Comparison of ENCODE assay signal across 19 cellular contexts in the genomic region with DNA sequence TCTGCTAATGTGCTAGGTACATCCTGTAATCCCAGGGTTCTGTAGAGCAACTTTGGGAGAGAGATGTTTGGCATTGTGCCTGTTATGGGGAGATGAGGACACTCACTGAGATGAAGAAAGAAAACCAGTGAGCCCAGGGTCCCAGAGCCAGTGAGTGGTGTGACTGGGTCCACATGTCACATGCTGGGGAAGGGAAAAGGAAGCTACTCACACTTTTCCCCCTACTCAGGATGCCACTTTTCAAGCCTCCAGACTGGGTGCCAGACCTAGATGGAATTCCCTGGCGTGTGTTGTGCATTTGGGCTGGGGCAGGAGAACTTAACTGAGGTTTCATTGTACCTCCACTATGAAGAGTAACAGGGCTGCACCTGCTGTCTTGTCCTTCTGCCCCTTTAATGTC. TPM values are rescaled to one million over a fixed set of nuclear protein-coding genes. Genes with fewer than 3 reads are reported as not detected.
DNase-seq lines count a peak whose midpoint lies in the region; ATAC-seq and TF ChIP-seq lines count a peak whose summit lies in the region.
"Had no signal": no experiment of that assay in that cellular context is flagged by ENCODE, and none has a peak within 500 bp of the region (broad histone marks: within the 10 kb centered on the region; RNA-seq: fewer than 3 reads in every experiment).

No MANE protein-coding gene starts in this region.

- peaks cover 29% of the 10 kb centered on the region for H3K4me1 Mint-ChIP-seq in activated naive CD8-positive, alpha-beta T cell treated with anti-CD3 and anti-CD28 coated beads, Interleukin-2, amount 10 ng/mL, durations not matched to agents 7 days and 5 days
- peaks cover 35% of the 10 kb centered on the region for H3K4me1 Mint-ChIP-seq in activated naive CD8-positive, alpha-beta T cell treated with anti-CD3 and anti-CD28 coated beads for 36 hours
- peaks cover 61% of the 10 kb centered on the region for H3K4me1 Mint-ChIP-seq in dendritic cell treated with granulocyte-macrophage colony-stimulating factor and Interleukin-4, amounts not matched to agents 40 ng/mL and 50 ng/mL, for 4 days (ENCODE audit: low read depth)

- H3K4me3 ChIP-seq in RWPE2 (ENCODE audit: severe bottlenecking) = no peak overlapping the region
- H3K4me3 ChIP-seq: GM23248, HAP-1, SJSA1 had no signal

- no peaks in the 10 kb centered on the region for H3K27me3 ChIP-seq in RWPE2 (ENCODE audit: insufficient read depth, poor library complexity, severe bottlenecking)
- H3K27me3 ChIP-seq: BE2C, SJSA1 had no signal

- no peak for TF ChIP-seq CTCF in RWPE2 (IDR thresholded peaks at IDR 0.05; ENCODE audit: poor library complexity, severe bottlenecking)

- H3K27ac Mint-ChIP-seq in activated naive CD8-positive, alpha-beta T cell treated with anti-CD3 and anti-CD28 coated beads, Interleukin-2, amount 10 ng/mL, durations not matched to agents 7 days and 5 days = peak overlapping the region; percentile 30
- no peak overlapping the region for H3K27ac Mint-ChIP-seq in activated naive CD8-positive, alpha-beta T cell treated with anti-CD3 and anti-CD28 coated beads for 36 hours
- peak overlapping the region; percentile 58 for H3K27ac Mint-ChIP-seq in dendritic cell treated with granulocyte-macrophage colony-stimulating factor and Interleukin-4, amounts not matched to agents 40 ng/mL and 50 ng/mL, for 4 days
- H3K27ac Mint-ChIP-seq: CD8-positive, alpha-beta T cell had no signal

- peaks cover 25% of the 10 kb centered on the region for H3K36me3 Mint-ChIP-seq in activated naive CD8-positive, alpha-beta T cell treated with anti-CD3 and anti-CD28 coated beads, Interleukin-2, amount 10 ng/mL, durations not matched to agents 7 days and 5 days
- H3K36me3 Mint-ChIP-seq in activated naive CD8-positive, alpha-beta T cell treated with anti-CD3 and anti-CD28 coated beads for 36 hours = peaks cover 20% of the 10 kb centered on the region
- peaks cover 53% of the 10 kb centered on the region for H3K36me3 Mint-ChIP-seq in dendritic cell treated with granulocyte-macrophage colony-stimulating factor and Interleukin-4, amounts not matched to agents 40 ng/mL and 50 ng/mL, for 4 days (ENCODE audit: low read depth)

- H3K9me3 Mint-ChIP-seq in activated naive CD8-positive, alpha-beta T cell treated with anti-CD3 and anti-CD28 coated beads, Interleukin-2, amount 10 ng/mL, durations not matched to agents 7 days and 5 days = no peaks in the 10 kb centered on the region
- H3K9me3 Mint-ChIP-seq in activated naive CD8-positive, alpha-beta T cell treated with anti-CD3 and anti-CD28 coated beads for 36 hours = no peaks in the 10 kb centered on the region
- no peaks in the 10 kb centered on the region for H3K9me3 Mint-ChIP-seq in dendritic cell treated with granulocyte-macrophage colony-stimulating factor and Interleukin-4, amounts not matched to agents 40 ng/mL and 50 ng/mL, for 4 days
- H3K9me3 Mint-ChIP-seq: CD8-positive, alpha-beta T cell had no signal

- H3K4me1 ChIP-seq in RWPE2 (ENCODE audit: insufficient read depth, poor library complexity, severe bottlenecking) = peaks cover 52% of the 10 kb centered on the region
- H3K4me1 ChIP-seq: BE2C, HAP-1 had no signal

- no peaks in the 10 kb centered on the region for H3K27me3 Mint-ChIP-seq in activated naive CD8-positive, alpha-beta T cell treated with anti-CD3 and anti-CD28 coated beads, Interleukin-2, amount 10 ng/mL, durations not matched to agents 7 days and 5 days
- no peaks in the 10 kb centered on the region for H3K27me3 Mint-ChIP-seq in activated naive CD8-positive, alpha-beta T cell treated with anti-CD3 and anti-CD28 coated beads for 36 hours
- H3K27me3 Mint-ChIP-seq in dendritic cell treated with granulocyte-macrophage colony-stimulating factor and Interleukin-4, amounts not matched to agents 40 ng/mL and 50 ng/mL, for 4 days = no peaks in the 10 kb centered on the region

- peak overlapping the region; percentile 42 for H3K27ac ChIP-seq in RWPE2 (ENCODE audit: poor library complexity, severe bottlenecking)
- H3K27ac ChIP-seq: GM23248, SJSA1 had no signal

- intact Hi-C loops in dendritic cell treated with granulocyte-macrophage colony-stimulating factor and Interleukin-4, amounts not matched to agents 40 ng/mL and 50 ng/mL, for 4 days (cut with micrococcal nuclease) = no loop called here
- intact Hi-C loops in left colon (cut with DNase I, micrococcal nuclease) = no loop called here

- no peaks in the 10 kb centered on the region for H3K9me3 ChIP-seq in RWPE2 (ENCODE audit: severe bottlenecking)
- H3K9me3 ChIP-seq: BE2C, HAP-1, SJSA1 had no signal

- H3K36me3 ChIP-seq in RWPE2 (ENCODE audit: low read depth) = peaks cover 52% of the 10 kb centered on the region
- H3K36me3 ChIP-seq: BE2C, SJSA1 had no signal

- ATAC-seq in activated naive CD8-positive, alpha-beta T cell treated with anti-CD3 and anti-CD28 coated beads, Interleukin-2, amount 10 ng/mL, durations not matched to agents 7 days and 5 days (ENCODE audit: low read depth) = no peak
- ATAC-seq in RWPE2 (ENCODE audit: low read depth) = no peak
- ATAC-seq in HG02763 (IDR thresholded peaks at IDR 0.05; ENCODE audit: unreplicated experiment) = no peak
- no peak for ATAC-seq in left colon
- ATAC-seq: CD8-positive, alpha-beta T cell; Panc1 had no signal

- DNase-seq in activated naive CD8-positive, alpha-beta T cell treated with anti-CD3 and anti-CD28 coated beads, Interleukin-2, amount 10 ng/mL, durations not matched to agents 7 days and 5 days = no peak
- no peak for DNase-seq in activated naive CD8-positive, alpha-beta T cell treated with anti-CD3 and anti-CD28 coated beads for 36 hours
- DNase-seq in RWPE2 (ENCODE audit: low spot score) = no peak
- no peak for DNase-seq in HK-2 (ENCODE audit: unreplicated experiment)
- no peak for DNase-seq in left colon
- DNase-seq: BE2C; Calu3; CD8-positive, alpha-beta T cell; GM23248; KG1; NCI-H187; NCI-H2107; NCI-H510A treated with DMSO at 0.1 percent for 48 hours; NCI-H774 had no signal

- POLR2A ChIA-PET in activated naive CD8-positive, alpha-beta T cell treated with anti-CD3 and anti-CD28 coated beads, Interleukin-2, amount 10 ng/mL, durations not matched to agents 7 days and 5 days (lab: Charles Lee) = no interaction called here

- no peak overlapping the region for H3K4me3 Mint-ChIP-seq in activated naive CD8-positive, alpha-beta T cell treated with anti-CD3 and anti-CD28 coated beads, Interleukin-2, amount 10 ng/mL, durations not matched to agents 7 days and 5 days
- no peak overlapping the region for H3K4me3 Mint-ChIP-seq in activated naive CD8-positive, alpha-beta T cell treated with anti-CD3 and anti-CD28 coated beads for 36 hours
- H3K4me3 Mint-ChIP-seq in dendritic cell treated with granulocyte-macrophage colony-stimulating factor and Interleukin-4, amounts not matched to agents 40 ng/mL and 50 ng/mL, for 4 days = no peak overlapping the region
- H3K4me3 Mint-ChIP-seq: CD8-positive, alpha-beta T cell had no signal

RNA-seq across cellular contexts. Expression of gene INSIG2, which starts 10.0 kb away (rescaled TPM):
- total RNA-seq in activated naive CD8-positive, alpha-beta T cell treated with anti-CD3 and anti-CD28 coated beads, Interleukin-2, amount 10 ng/mL, durations not matched to agents 7 days and 5 days = 10 to 100 TPM; 29.0 to 30.6 TPM
- 10 to 100 TPM; 31.8 to 35.3 TPM for total RNA-seq in activated naive CD8-positive, alpha-beta T cell treated with anti-CD3 and anti-CD28 coated beads for 36 hours
- 10 to 100 TPM; 12.7 to 20.6 TPM for total RNA-seq in left colon
